ENCODE assay signal across 1 cellular context in the genomic region with DNA sequence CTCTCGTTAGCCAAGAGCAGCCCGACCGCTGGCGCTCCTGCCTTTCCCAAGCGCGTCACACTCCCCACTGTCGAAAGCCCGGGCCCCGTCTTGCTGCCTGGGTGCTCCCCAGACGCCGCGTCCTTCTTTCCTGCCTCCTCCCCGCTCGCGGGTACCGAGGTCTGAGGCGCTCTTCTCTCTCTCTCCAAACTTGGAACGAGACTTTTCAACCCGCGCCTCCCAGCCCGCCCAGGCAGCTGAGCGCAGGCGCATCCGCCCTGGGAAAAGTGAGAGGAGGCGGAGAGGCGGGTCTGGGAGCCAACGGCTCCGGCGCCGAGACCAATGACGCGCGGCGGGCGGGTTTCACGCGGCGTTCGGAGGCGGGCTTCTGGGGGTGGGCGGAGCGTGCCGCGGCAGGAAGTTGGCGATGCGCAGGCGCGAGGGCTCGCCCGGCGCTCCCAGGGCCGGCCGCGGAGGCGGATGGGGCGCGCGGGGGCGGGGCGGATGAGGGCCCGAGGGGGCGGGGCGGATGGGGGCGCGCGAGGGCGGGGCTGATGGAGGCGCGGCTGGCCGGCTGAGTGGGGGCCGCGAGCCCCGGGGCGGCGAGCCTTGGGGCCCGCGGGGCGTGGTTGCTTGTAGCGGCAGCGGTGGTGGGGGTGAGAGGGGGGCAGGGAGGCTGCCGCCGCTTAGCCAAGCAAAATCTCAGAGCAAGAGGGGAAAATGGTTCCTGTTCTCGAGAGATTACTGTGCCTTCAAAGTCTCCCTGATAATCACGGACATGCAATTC.
TF ChIP-seq lines count a peak whose summit lies in the region.

A gene (minus strand): TSS at position 268 of the 766 bp plus-strand sequence. CDS start 309 bp downstream, outside the sequence.

TF ChIP-seq in K562, 482 proteins besides CTCF, POLR2A, EP300 and RAD21 (continued from another document and continues in another):
- TF ChIP-seq L3MBTL2 (IDR thresholded peaks at IDR 0.05): peak; percentile 38; the same call in 1 of the 2 replicates
- TF ChIP-seq, protein P1, sequence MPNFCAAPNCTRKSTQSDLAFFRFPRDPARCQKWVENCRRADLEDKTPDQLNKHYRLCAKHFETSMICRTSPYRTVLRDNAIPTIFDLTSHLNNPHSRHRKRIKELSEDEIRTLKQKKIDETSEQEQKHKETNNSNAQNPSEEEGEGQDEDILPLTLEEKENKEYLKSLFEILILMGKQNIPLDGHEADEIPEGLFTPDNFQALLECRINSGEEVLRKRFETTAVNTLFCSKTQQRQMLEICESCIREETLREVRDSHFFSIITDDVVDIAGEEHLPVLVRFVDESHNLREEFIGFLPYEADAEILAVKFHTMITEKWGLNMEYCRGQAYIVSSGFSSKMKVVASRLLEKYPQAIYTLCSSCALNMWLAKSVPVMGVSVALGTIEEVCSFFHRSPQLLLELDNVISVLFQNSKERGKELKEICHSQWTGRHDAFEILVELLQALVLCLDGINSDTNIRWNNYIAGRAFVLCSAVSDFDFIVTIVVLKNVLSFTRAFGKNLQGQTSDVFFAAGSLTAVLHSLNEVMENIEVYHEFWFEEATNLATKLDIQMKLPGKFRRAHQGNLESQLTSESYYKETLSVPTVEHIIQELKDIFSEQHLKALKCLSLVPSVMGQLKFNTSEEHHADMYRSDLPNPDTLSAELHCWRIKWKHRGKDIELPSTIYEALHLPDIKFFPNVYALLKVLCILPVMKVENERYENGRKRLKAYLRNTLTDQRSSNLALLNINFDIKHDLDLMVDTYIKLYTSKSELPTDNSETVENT (CRISPR knock-in tag; IDR thresholded peaks at IDR 0.05): no peak
- TF ChIP-seq HMGN3 (IDR thresholded peaks at IDR 0.05; ENCODE audit: borderline replicate concordance, extremely low read depth, insufficient read length, low read depth, low read length): peak; percentile 16
- TF ChIP-seq MYC (IDR thresholded peaks at IDR 0.05; ENCODE audit: low read depth, low read length): peak; percentile 44
- no peak for TF ChIP-seq MYC (CRISPR knock-in tag; IDR thresholded peaks at IDR 0.05; ENCODE audit: borderline replicate concordance, low read depth)
- TF ChIP-seq HCFC1 (IDR thresholded peaks at IDR 0.05; ENCODE audit: low read depth, low read length): 0 out of 2 replicates have a peak, but pooled peaks have one; percentile 19
- TF ChIP-seq CXXC5 (CRISPR knock-in tag; IDR thresholded peaks at IDR 0.05): 0 out of 2 replicates have a peak, but pooled peaks have one; percentile 45
- no peak for TF ChIP-seq ZNF507 (tag; conservative IDR thresholded peaks at IDR 0.05)
- TF ChIP-seq, protein P2, sequence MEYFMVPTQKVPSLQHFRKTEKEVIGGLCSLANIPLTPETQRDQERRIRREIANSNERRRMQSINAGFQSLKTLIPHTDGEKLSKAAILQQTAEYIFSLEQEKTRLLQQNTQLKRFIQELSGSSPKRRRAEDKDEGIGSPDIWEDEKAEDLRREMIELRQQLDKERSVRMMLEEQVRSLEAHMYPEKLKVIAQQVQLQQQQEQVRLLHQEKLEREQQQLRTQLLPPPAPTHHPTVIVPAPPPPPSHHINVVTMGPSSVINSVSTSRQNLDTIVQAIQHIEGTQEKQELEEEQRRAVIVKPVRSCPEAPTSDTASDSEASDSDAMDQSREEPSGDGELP (CRISPR knock-in tag; IDR thresholded peaks at IDR 0.05; ENCODE audit: borderline replicate concordance): peak; percentile 51; the same call in 1 of the 2 replicates
- TF ChIP-seq CREB1 (IDR thresholded peaks at IDR 0.05): peak; percentile 79
- TF ChIP-seq CREB1 (CRISPR knock-in tag; IDR thresholded peaks at IDR 0.05): peak; percentile 78
- TF ChIP-seq TCF7L2 (IDR thresholded peaks at IDR 0.05; ENCODE audit: low read depth, low read length): no peak
- TF ChIP-seq RB1 (IDR thresholded peaks at IDR 0.05; ENCODE audit: low read depth): peak; percentile 35; the same call in 1 of the 2 replicates
- TF ChIP-seq POLR2B (IDR thresholded peaks at IDR 0.05; ENCODE audit: low read depth, partially characterized antibody): peak; percentile 78
- TF ChIP-seq SIRT6 (IDR thresholded peaks at IDR 0.05; ENCODE audit: low read depth, low read length): no peak
- TF ChIP-seq, protein P3, sequence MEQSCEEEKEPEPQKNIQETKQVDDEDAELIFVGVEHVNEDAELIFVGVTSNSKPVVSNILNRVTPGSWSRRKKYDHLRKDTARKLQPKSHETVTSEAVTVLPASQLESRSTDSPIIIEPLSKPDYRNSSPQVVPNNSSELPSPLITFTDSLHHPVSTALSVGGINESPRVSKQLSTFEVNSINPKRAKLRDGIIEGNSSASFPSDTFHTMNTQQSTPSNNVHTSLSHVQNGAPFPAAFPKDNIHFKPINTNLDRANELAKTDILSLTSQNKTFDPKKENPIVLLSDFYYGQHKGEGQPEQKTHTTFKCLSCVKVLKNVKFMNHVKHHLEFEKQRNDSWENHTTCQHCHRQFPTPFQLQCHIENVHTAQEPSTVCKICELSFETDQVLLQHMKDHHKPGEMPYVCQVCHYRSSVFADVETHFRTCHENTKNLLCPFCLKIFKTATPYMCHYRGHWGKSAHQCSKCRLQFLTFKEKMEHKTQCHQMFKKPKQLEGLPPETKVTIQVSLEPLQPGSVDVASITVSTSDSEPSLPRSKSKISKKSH (CRISPR knock-in tag; IDR thresholded peaks at IDR 0.05): no peak
- TF ChIP-seq SNRNP70 (optimal IDR thresholded peaks at IDR 0.05; ENCODE audit: low read depth, low read length): no peak
- TF ChIP-seq EWSR1 (IDR thresholded peaks at IDR 0.05; ENCODE audit: borderline replicate concordance, low read depth, partially characterized antibody): no peak
- peak; percentile 47 for TF ChIP-seq NCOR1 (IDR thresholded peaks at IDR 0.05)
- TF ChIP-seq EGR1 (conservative IDR thresholded peaks at IDR 0.05): peak; percentile 34; the same call in 1 of the 2 replicates
- TF ChIP-seq ZBTB7A (IDR thresholded peaks at IDR 0.05; ENCODE audit: borderline replicate concordance, control insufficient read depth, low read depth, low read length): peak; percentile 47; the same call in 1 of the 2 replicates
- TF ChIP-seq RBBP5 (IDR thresholded peaks at IDR 0.05; ENCODE audit: borderline replicate concordance, insufficient read depth, low read length, poor library complexity, severe bottlenecking): no peak
- TF ChIP-seq YY1 (IDR thresholded peaks at IDR 0.05; ENCODE audit: borderline replicate concordance in 1 of 3, control insufficient read depth in 1 of 3, extremely low read depth in 1 of 3, insufficient read depth in 3 of 3, insufficient read length in 1 of 3, insufficient replicate concordance in 2 of 3, low read depth in 1 of 3, low read length in 2 of 3): peak in 2 of 3 experiments; percentile 40 to 57
- peak; percentile 21; the same call in 1 of the 2 replicates for TF ChIP-seq SP1 (CRISPR knock-in tag; IDR thresholded peaks at IDR 0.05)
- TF ChIP-seq KLF1 (tag; IDR thresholded peaks at IDR 0.05): no peak
- TF ChIP-seq FOXJ2 (tag; IDR thresholded peaks at IDR 0.05): no peak
- no peak for TF ChIP-seq PTTG1 (tag; IDR thresholded peaks at IDR 0.05; ENCODE audit: low read depth)
- TF ChIP-seq TGIF2 (CRISPR knock-in tag; IDR thresholded peaks at IDR 0.05): no peak
- peak; percentile 84 for TF ChIP-seq POLR2AphosphoS5 (IDR thresholded peaks at IDR 0.05; ENCODE audit: control insufficient read depth, insufficient read depth, low read depth, low read length)
- TF ChIP-seq NR2C2 (CRISPR knock-in tag; IDR thresholded peaks at IDR 0.05): no peak
- peak; percentile 29; the same call in 1 of the 2 replicates for TF ChIP-seq NR2C2 (tag; IDR thresholded peaks at IDR 0.05)
- TF ChIP-seq SUPT5H (IDR thresholded peaks at IDR 0.05): peak; percentile 89
- TF ChIP-seq, protein P4, sequence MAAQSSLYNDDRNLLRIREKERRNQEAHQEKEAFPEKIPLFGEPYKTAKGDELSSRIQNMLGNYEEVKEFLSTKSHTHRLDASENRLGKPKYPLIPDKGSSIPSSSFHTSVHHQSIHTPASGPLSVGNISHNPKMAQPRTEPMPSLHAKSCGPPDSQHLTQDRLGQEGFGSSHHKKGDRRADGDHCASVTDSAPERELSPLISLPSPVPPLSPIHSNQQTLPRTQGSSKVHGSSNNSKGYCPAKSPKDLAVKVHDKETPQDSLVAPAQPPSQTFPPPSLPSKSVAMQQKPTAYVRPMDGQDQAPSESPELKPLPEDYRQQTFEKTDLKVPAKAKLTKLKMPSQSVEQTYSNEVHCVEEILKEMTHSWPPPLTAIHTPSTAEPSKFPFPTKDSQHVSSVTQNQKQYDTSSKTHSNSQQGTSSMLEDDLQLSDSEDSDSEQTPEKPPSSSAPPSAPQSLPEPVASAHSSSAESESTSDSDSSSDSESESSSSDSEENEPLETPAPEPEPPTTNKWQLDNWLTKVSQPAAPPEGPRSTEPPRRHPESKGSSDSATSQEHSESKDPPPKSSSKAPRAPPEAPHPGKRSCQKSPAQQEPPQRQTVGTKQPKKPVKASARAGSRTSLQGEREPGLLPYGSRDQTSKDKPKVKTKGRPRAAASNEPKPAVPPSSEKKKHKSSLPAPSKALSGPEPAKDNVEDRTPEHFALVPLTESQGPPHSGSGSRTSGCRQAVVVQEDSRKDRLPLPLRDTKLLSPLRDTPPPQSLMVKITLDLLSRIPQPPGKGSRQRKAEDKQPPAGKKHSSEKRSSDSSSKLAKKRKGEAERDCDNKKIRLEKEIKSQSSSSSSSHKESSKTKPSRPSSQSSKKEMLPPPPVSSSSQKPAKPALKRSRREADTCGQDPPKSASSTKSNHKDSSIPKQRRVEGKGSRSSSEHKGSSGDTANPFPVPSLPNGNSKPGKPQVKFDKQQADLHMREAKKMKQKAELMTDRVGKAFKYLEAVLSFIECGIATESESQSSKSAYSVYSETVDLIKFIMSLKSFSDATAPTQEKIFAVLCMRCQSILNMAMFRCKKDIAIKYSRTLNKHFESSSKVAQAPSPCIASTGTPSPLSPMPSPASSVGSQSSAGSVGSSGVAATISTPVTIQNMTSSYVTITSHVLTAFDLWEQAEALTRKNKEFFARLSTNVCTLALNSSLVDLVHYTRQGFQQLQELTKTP (IDR thresholded peaks at IDR 0.05; ENCODE audit: low read depth in 1 of 2, partially characterized antibody in 2 of 2): no peak
- no peak for TF ChIP-seq ZNF146 (CRISPR knock-in tag; IDR thresholded peaks at IDR 0.05; ENCODE audit: unreplicated experiment)
- TF ChIP-seq POLR2H (tag; IDR thresholded peaks at IDR 0.05; ENCODE audit: low read depth): peak; percentile 58; the same call in 1 of the 2 replicates
- TF ChIP-seq PCBP1 (IDR thresholded peaks at IDR 0.05; ENCODE audit: low read depth, low read length, poor library complexity, severe bottlenecking): peak; percentile 21
- TF ChIP-seq KAT7 (CRISPR knock-in tag; IDR thresholded peaks at IDR 0.05; ENCODE audit: borderline replicate concordance): no peak; the same call in 1 of the 2 replicates
- TF ChIP-seq MECOM (CRISPR knock-in tag; IDR thresholded peaks at IDR 0.05): no peak
- TF ChIP-seq CTBP1 (IDR thresholded peaks at IDR 0.05; ENCODE audit: borderline replicate concordance): peak; percentile 68
- TF ChIP-seq ZNF695 (CRISPR knock-in tag; IDR thresholded peaks at IDR 0.05): no peak
- TF ChIP-seq TAF9B (IDR thresholded peaks at IDR 0.05; ENCODE audit: partially characterized antibody): peak; percentile 21
- no peak for TF ChIP-seq ZNF274 (IDR thresholded peaks at IDR 0.05; ENCODE audit: borderline replicate concordance, low read depth, low read length)
- peak; percentile 66; the same call in 1 of the 2 replicates for TF ChIP-seq ZNF263 (CRISPR knock-in tag; IDR thresholded peaks at IDR 0.05; ENCODE audit: borderline replicate concordance)
- no peak for TF ChIP-seq YBX1 (IDR thresholded peaks at IDR 0.05)
- TF ChIP-seq TBP (optimal IDR thresholded peaks at IDR 0.05; ENCODE audit: low read depth, low read length): peak; percentile 62
- TF ChIP-seq NFRKB (IDR thresholded peaks at IDR 0.05; ENCODE audit: low read depth): peak; percentile 43; the same call in 1 of the 2 replicates
- TF ChIP-seq, protein P5, sequence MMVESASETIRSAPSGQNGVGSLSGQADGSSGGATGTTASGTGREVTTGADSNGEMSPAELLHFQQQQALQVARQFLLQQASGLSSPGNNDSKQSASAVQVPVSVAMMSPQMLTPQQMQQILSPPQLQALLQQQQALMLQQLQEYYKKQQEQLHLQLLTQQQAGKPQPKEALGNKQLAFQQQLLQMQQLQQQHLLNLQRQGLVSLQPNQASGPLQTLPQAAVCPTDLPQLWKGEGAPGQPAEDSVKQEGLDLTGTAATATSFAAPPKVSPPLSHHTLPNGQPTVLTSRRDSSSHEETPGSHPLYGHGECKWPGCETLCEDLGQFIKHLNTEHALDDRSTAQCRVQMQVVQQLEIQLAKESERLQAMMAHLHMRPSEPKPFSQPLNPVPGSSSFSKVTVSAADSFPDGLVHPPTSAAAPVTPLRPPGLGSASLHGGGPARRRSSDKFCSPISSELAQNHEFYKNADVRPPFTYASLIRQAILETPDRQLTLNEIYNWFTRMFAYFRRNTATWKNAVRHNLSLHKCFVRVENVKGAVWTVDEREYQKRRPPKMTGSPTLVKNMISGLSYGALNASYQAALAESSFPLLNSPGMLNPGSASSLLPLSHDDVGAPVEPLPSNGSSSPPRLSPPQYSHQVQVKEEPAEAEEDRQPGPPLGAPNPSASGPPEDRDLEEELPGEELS (CRISPR knock-in tag; IDR thresholded peaks at IDR 0.05; ENCODE audit: borderline replicate concordance): no peak
- TF ChIP-seq, protein P6, sequence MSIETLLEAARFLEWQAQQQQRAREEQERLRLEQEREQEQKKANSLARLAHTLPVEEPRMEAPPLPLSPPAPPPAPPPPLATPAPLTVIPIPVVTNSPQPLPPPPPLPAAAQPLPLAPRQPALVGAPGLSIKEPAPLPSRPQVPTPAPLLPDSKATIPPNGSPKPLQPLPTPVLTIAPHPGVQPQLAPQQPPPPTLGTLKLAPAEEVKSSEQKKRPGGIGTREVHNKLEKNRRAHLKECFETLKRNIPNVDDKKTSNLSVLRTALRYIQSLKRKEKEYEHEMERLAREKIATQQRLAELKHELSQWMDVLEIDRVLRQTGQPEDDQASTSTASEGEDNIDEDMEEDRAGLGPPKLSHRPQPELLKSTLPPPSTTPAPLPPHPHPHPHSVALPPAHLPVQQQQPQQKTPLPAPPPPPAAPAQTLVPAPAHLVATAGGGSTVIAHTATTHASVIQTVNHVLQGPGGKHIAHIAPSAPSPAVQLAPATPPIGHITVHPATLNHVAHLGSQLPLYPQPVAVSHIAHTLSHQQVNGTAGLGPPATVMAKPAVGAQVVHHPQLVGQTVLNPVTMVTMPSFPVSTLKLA (conservative IDR thresholded peaks at IDR 0.05): no peak
- TF ChIP-seq GABPA (tag; conservative IDR thresholded peaks at IDR 0.05; ENCODE audit: low read depth): peak; percentile 44; the same call in 1 of the 2 replicates
- TF ChIP-seq CCNT2 (IDR thresholded peaks at IDR 0.05; ENCODE audit: borderline replicate concordance, extremely low read depth, insufficient read length, low read depth, low read length): peak; percentile 29
- TF ChIP-seq PHF20 (IDR thresholded peaks at IDR 0.05; ENCODE audit: partially characterized antibody): peak; percentile 12
- TF ChIP-seq, protein P7, sequence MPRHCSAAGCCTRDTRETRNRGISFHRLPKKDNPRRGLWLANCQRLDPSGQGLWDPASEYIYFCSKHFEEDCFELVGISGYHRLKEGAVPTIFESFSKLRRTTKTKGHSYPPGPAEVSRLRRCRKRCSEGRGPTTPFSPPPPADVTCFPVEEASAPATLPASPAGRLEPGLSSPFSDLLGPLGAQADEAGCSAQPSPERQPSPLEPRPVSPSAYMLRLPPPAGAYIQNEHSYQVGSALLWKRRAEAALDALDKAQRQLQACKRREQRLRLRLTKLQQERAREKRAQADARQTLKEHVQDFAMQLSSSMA (CRISPR knock-in tag; IDR thresholded peaks at IDR 0.05): no peak
- TF ChIP-seq ZNF699 (CRISPR knock-in tag; IDR thresholded peaks at IDR 0.05; ENCODE audit: insufficient replicate concordance): no peak
- TF ChIP-seq TAF1 (IDR thresholded peaks at IDR 0.05; ENCODE audit: control insufficient read depth, extremely low read depth, insufficient read depth, low read length, severe bottlenecking): peak; percentile 70
- 0 out of 2 replicates have a peak, but pooled peaks have one; percentile 18 for TF ChIP-seq FOSL1 (tag; conservative IDR thresholded peaks at IDR 0.05)
